Comparison of ENCODE assay signal across 26 cellular contexts in genomic region chr3:175879417-175879816, GRCh38.
"Had no signal": no experiment of that assay in that cellular context is flagged by ENCODE, and none has a peak within 500 bp of the region (broad histone marks: within the 10 kb centered on the region; RNA-seq: fewer than 3 reads in every experiment).

No MANE protein-coding gene starts in this region.

- H3K36me3 ChIP-seq: colonic mucosa, gastroesophageal sphincter, heart left ventricle, left lung, ovary, sigmoid colon, spleen, tibial artery had no signal

- H3K9me3 ChIP-seq: colonic mucosa, gastroesophageal sphincter, mucosa of descending colon, sigmoid colon, testis, tibial artery had no signal

- H3K4me1 ChIP-seq: colonic mucosa, foreskin keratinocyte, gastroesophageal sphincter, heart left ventricle, left lung, sigmoid colon, spleen, testis, tibial artery had no signal

- H3K4me3 ChIP-seq: colonic mucosa, gastroesophageal sphincter, heart left ventricle, hepatocyte, left lung, mucosa of descending colon, ovary, sigmoid colon, skin epidermis, spleen, testis, tibial artery had no signal

- H3K27ac ChIP-seq: colonic mucosa, epithelial cell of prostate, foreskin keratinocyte, gastroesophageal sphincter, heart left ventricle, hepatocyte, left lung, ovary, sigmoid colon, skin epidermis, spleen, testis, tibial artery had no signal

- DNase-seq: colonic mucosa; effector CD8-positive, alpha-beta T cell; endodermal cell; foreskin keratinocyte; heart left ventricle; kidney; left lung; mesenchymal stem cell; mucosa of descending colon; naive thymus-derived CD4-positive, alpha-beta T cell; occipital lobe; ovary; right cardiac atrium; sigmoid colon; spleen; stimulated activated CD4-positive, alpha-beta T cell treated with anti-CD3 and anti-CD28 coated beads, Interleukin-4, amount 100 ng/mL, for 4 hours; stimulated activated naive CD8-positive, alpha-beta T cell treated with anti-CD3 and anti-CD28 coated beads, Interleukin-15, Interleukin-2, amounts not matched to agents 100 U/mL and 50 U/mL, for 24 hours; substantia nigra; testis; tibial artery had no signal

- H3K27me3 ChIP-seq: colonic mucosa, foreskin keratinocyte, gastroesophageal sphincter, heart left ventricle, hepatocyte, left lung, ovary, sigmoid colon, spleen, testis, tibial artery had no signal

- ATAC-seq: esophagus mucosa; foreskin keratinocyte; gastroesophageal sphincter; heart left ventricle; left lung; mucosa of descending colon; naive thymus-derived CD4-positive, alpha-beta T cell; right cardiac atrium; stimulated activated memory B cell treated with anti-CD40 and anti-IgM and Interleukin-4, amounts not matched to agents 10 μg/mL and 1 μg/mL and 100 μg/mL, for 72 hours; stimulated activated naive CD8-positive, alpha-beta T cell treated with anti-CD3 and anti-CD28 coated beads, Interleukin-15, Interleukin-2, amounts not matched to agents 100 U/mL and 50 U/mL, for 24 hours had no signal
